In the genomic region with DNA sequence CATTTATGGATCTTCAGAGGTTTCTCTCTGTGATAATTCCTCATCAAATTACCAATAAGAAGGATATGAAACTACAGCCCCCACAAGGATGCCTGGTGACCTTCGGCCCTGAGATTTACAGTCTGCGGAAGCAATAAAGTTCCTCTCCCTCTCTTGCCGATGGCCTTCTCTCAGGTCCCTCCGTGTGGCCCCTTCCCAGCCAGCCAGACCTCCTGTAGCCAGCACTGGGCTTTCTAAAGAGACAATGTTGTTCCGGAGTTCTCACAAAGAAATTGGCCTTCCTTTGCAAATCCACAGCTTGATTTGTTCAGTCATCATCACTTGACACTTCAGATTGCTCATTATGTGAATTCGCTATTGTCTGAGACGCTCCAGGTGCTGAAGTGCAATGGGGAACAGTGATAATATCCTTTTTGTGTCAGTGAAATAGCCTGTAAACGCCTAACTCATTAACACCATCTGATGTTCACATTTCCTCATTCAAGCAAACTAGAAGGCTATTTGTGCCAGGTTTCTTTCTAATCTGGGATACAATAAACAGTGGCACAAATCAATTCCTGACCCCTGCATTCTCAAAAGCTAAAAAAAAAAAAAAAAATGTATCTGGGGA, we compare ENCODE assay signal across 25 cellular contexts. TPM values are rescaled to one million over a fixed set of nuclear protein-coding genes. Genes with fewer than 3 reads are reported as not detected.
DNase-seq lines count a peak whose midpoint lies in the region; ATAC-seq and TF ChIP-seq lines count a peak whose summit lies in the region.
"Had no signal": no experiment of that assay in that cellular context is flagged by ENCODE, and none has a peak within 500 bp of the region (broad histone marks: within the 10 kb centered on the region; RNA-seq: fewer than 3 reads in every experiment).

No MANE protein-coding gene starts in this region.

- no peak overlapping the region for H3K14ac ChIP-seq in neuronal stem cell (ENCODE audit: low read length)

- no peaks in the 10 kb centered on the region for H3K79me2 ChIP-seq in GM23338 (replicated peaks; ENCODE audit: insufficient read depth)

- H3K36me3 ChIP-seq in GM23338 (ENCODE audit: insufficient read depth) = no peaks in the 10 kb centered on the region
- no peaks in the 10 kb centered on the region for H3K36me3 ChIP-seq in neuronal stem cell (replicated peaks in 1 of 2; ENCODE audit: control insufficient read depth in 2 of 2, insufficient read depth in 2 of 2, low read length in 2 of 2)
- H3K36me3 ChIP-seq in sigmoid colon = no peaks in the 10 kb centered on the region
- H3K36me3 ChIP-seq: adrenal gland, cardiac muscle cell, esophagus muscularis mucosa had no signal

- H3K9me2 ChIP-seq in GM23338 (ENCODE audit: insufficient read depth) = no peaks in the 10 kb centered on the region

- no peak overlapping the region for H3K18ac ChIP-seq in neuronal stem cell (ENCODE audit: low read length)

- no peak overlapping the region for H3K4ac ChIP-seq in neuronal stem cell (ENCODE audit: low read length)

- H2AK5ac ChIP-seq in neuronal stem cell (ENCODE audit: low read depth, low read length) = no peak overlapping the region

- H3K36me3 Mint-ChIP-seq in GM23338 (ENCODE audit: low read depth) (no peaks in the 10 kb centered on the region; the same call in 2 of the 3 replicates), WTC11 (peaks cover 6% of the 10 kb centered on the region; the same call in 1 of the 2 replicates)
- no peaks in the 10 kb centered on the region for H3K36me3 Mint-ChIP-seq in stimulated activated effector memory CD8-positive, alpha-beta T cell treated with anti-CD3 and anti-CD28 coated beads, Interleukin-12 subunit alpha, Interleukin-12 subunit beta, amount 100 ng/mL, for 72 hours
- H3K36me3 Mint-ChIP-seq: CD14-positive monocyte had no signal

- peak; percentile 50 for ATAC-seq in GM23338
- ATAC-seq in WTC11 = peak; percentile 50; the same call in 1 of the 2 replicates
- ATAC-seq in stimulated activated effector memory CD8-positive, alpha-beta T cell treated with anti-CD3 and anti-CD28 coated beads, Interleukin-12 subunit alpha, Interleukin-12 subunit beta, amount 100 ng/mL, for 72 hours = no peak
- ATAC-seq: activated CD4-positive, CD25-positive, alpha-beta regulatory T cell treated with anti-CD3 and anti-CD28 coated beads, Interleukin-2, amount 50 U/mL, for 24 hours; left cardiac atrium; T-helper 17 cell had no signal

- H3K79me1 ChIP-seq in neuronal stem cell (ENCODE audit: low read depth, low read length) = no peaks in the 10 kb centered on the region

- H3K9me3 ChIP-seq in neuronal stem cell (replicated peaks in 1 of 2; ENCODE audit: control insufficient read depth in 2 of 2, insufficient read depth in 1 of 2, low read depth in 1 of 2, low read length in 2 of 2) (peaks cover 4 to 32% of the 10 kb centered on the region in 2 donors), sigmoid colon (peaks cover 0 to 4% (median 0%) of the 10 kb centered on the region in 4 donors)
- H3K9me3 ChIP-seq: adrenal gland, esophagus muscularis mucosa had no signal

- WGBS in neuronal stem cell (ENCODE audit: extremely low coverage in 2 of 2, insufficient read length in 2 of 2, insufficient replicate concordance in 1 of 2), 2 donors = no CpG with 5 or more reads among the region's 8 CpGs
- WGBS in lower leg skin, 2 donors = 39 to 49% methylated on average over 8 of the region's 8 CpGs
- WGBS in sigmoid colon, 2 donors = 10 to 33% methylated on average over 8 of the region's 8 CpGs

- H3K4me2 ChIP-seq in GM23338 = no peak overlapping the region
- no peak overlapping the region for H3K4me2 ChIP-seq in neuronal stem cell (ENCODE audit: insufficient read depth, low read length, poor library complexity, severe bottlenecking)

- H3K27me3 Mint-ChIP-seq in GM23338 (ENCODE audit: insufficient read depth, low read depth, poor library complexity) = peaks cover 3% of the 10 kb centered on the region
- no peaks in the 10 kb centered on the region for H3K27me3 Mint-ChIP-seq in WTC11 (ENCODE audit: low read depth)

- CTCF ChIA-PET in WTC11 (lab: Charles Lee) = no interaction called here

- no peak for TF ChIP-seq POLR2A in lower leg skin (IDR thresholded peaks at IDR 0.05)
- TF ChIP-seq POLR2A in sigmoid colon (IDR thresholded peaks at IDR 0.05) = no peak

- H3F3A ChIP-seq in GM23338 (replicated peaks; ENCODE audit: low read depth) = no peaks in the 10 kb centered on the region

- H3K4me3 ChIP-seq in GM23338 (no peak overlapping the region), neuronal stem cell (ENCODE audit: low read length in 2 of 2) (no peak overlapping the region), lower leg skin (ENCODE audit: low read depth, poor library complexity, severe bottlenecking) (no peak overlapping the region), sigmoid colon (no peak overlapping the region)
- H3K4me3 ChIP-seq: adrenal gland, cardiac muscle cell, esophagus muscularis mucosa, GM23248 had no signal

- intact Hi-C loops in lower leg skin (cut with DNase I; ENCODE audit: low total_unique reads) (no loop called here), sigmoid colon (cut with DNase I) (loop anchor here (10.0 kb wide), 1 partner anchor 188 kb away; no protein-coding TSS in a partner anchor)

- H3K9me3 Mint-ChIP-seq in GM23338 = peaks cover 1% of the 10 kb centered on the region; the same call in 1 of the 3 replicates
- H3K9me3 Mint-ChIP-seq in WTC11 = peaks cover 12% of the 10 kb centered on the region
- H3K9me3 Mint-ChIP-seq in stimulated activated effector memory CD8-positive, alpha-beta T cell treated with anti-CD3 and anti-CD28 coated beads, Interleukin-12 subunit alpha, Interleukin-12 subunit beta, amount 100 ng/mL, for 72 hours = peaks cover 13% of the 10 kb centered on the region

- TF ChIP-seq EP300 in sigmoid colon (IDR thresholded peaks at IDR 0.05) = no peak

- H3K4me3 Mint-ChIP-seq in GM23338 (no peak overlapping the region), WTC11 (no peak overlapping the region)
- no peak overlapping the region for H3K4me3 Mint-ChIP-seq in stimulated activated effector memory CD8-positive, alpha-beta T cell treated with anti-CD3 and anti-CD28 coated beads, Interleukin-12 subunit alpha, Interleukin-12 subunit beta, amount 100 ng/mL, for 72 hours
- H3K4me3 Mint-ChIP-seq: CD14-positive monocyte; stimulated activated naive CD8-positive, alpha-beta T cell treated with anti-CD3 and anti-CD28 coated beads, Interleukin-15, Interleukin-2, amounts not matched to agents 100 ng/mL and 50 ng/mL, for 24 hours; T-helper 17 cell had no signal

- no peaks in the 10 kb centered on the region for H3K27me3 ChIP-seq in GM23338 (ENCODE audit: insufficient read depth)
- H3K27me3 ChIP-seq in neuronal stem cell (ENCODE audit: control insufficient read depth in 3 of 3, insufficient read depth in 3 of 3, low read depth in 1 of 3, low read length in 3 of 3) = peaks cover 0 to 7% (median 0%) of the 10 kb centered on the region in 3 experiments
- H3K27me3 ChIP-seq in sigmoid colon = no peaks in the 10 kb centered on the region
- H3K27me3 ChIP-seq: adrenal gland, cardiac muscle cell, esophagus muscularis mucosa had no signal

- H2BK120ac ChIP-seq in neuronal stem cell (ENCODE audit: low read depth, low read length) = no peak overlapping the region

- no peaks in the 10 kb centered on the region for H4K20me1 ChIP-seq in GM23338 (replicated peaks; ENCODE audit: insufficient read depth)

- DNase-seq in GM23338 (ENCODE audit: low spot score) = no peak
- DNase-seq in NCI-H2081 (lab: John Stamatoyannopoulos, UW) = peak; percentile 84 to 98
- DNase-seq in WTC11 (ENCODE audit: low spot score) = no peak
- peak; percentile 62 for DNase-seq in neuronal stem cell (ENCODE audit: low spot score)
- DNase-seq in stimulated activated effector memory CD8-positive, alpha-beta T cell treated with anti-CD3 and anti-CD28 coated beads, Interleukin-12 subunit alpha, Interleukin-12 subunit beta, amount 100 ng/mL, for 72 hours (ENCODE audit: low spot score in 2 of 2) = no peak
- DNase-seq in lower leg skin (ENCODE audit: low spot score in 2 of 2) = no peak
- DNase-seq in NCI-H2029 (lab: John Stamatoyannopoulos, UW) = no peak
- DNase-seq in sigmoid colon = no peak
- DNase-seq: ACHN; activated effector memory CD4-positive, alpha-beta T cell treated with Interleukin-2 at 50 U/mL for 16 hours; adrenal gland; GM23248; KBM-7; left cardiac atrium; SIG-M5; stimulated activated CD4-positive, alpha-beta T cell treated with anti-CD3 and anti-CD28 coated beads, Interleukin-1b, Interleukin-23, amount 100 ng/mL, for 48 hours; T-helper 17 cell; trophoblast cell had no signal

- H3K27ac Mint-ChIP-seq in GM23338 (no peak overlapping the region), WTC11 (no peak overlapping the region)
- H3K27ac Mint-ChIP-seq in stimulated activated effector memory CD8-positive, alpha-beta T cell treated with anti-CD3 and anti-CD28 coated beads, Interleukin-12 subunit alpha, Interleukin-12 subunit beta, amount 100 ng/mL, for 72 hours = no peak overlapping the region
- H3K27ac Mint-ChIP-seq: CD14-positive monocyte; stimulated activated naive CD8-positive, alpha-beta T cell treated with anti-CD3 and anti-CD28 coated beads, Interleukin-15, Interleukin-2, amounts not matched to agents 100 ng/mL and 50 ng/mL, for 24 hours; T-helper 17 cell had no signal

- H4K91ac ChIP-seq in neuronal stem cell (ENCODE audit: low read depth, low read length, poor library complexity) = no peak overlapping the region

- TF ChIP-seq CTCF in GM23338 (conservative IDR thresholded peaks at IDR 0.05; ENCODE audit: low read depth in 2 of 2) (no peak), WTC11 (IDR thresholded peaks at IDR 0.05) (no peak), lower leg skin (IDR thresholded peaks at IDR 0.05) (no peak), sigmoid colon (IDR thresholded peaks at IDR 0.05) (no peak)

- POLR2A ChIA-PET in WTC11 (lab: Charles Lee) = no interaction called here

- H3K4me1 Mint-ChIP-seq in GM23338 (peaks cover 2% of the 10 kb centered on the region; the same call in 1 of the 3 replicates), WTC11 (0 out of 2 replicates have a peak, but pooled peaks cover 4% of the 10 kb centered on the region)
- no peaks in the 10 kb centered on the region for H3K4me1 Mint-ChIP-seq in stimulated activated effector memory CD8-positive, alpha-beta T cell treated with anti-CD3 and anti-CD28 coated beads, Interleukin-12 subunit alpha, Interleukin-12 subunit beta, amount 100 ng/mL, for 72 hours
- H3K4me1 Mint-ChIP-seq: CD14-positive monocyte, T-helper 17 cell had no signal

- H2BK5ac ChIP-seq in neuronal stem cell (ENCODE audit: low read length) = no peak overlapping the region

- H2BK12ac ChIP-seq in neuronal stem cell (ENCODE audit: low read length) = no peak overlapping the region

- H2BK15ac ChIP-seq in neuronal stem cell (ENCODE audit: low read length) = no peak overlapping the region

- no peak overlapping the region for H3K23ac ChIP-seq in neuronal stem cell (ENCODE audit: low read depth, low read length, poor library complexity)

- H2AFZ ChIP-seq in GM23338 (no peak overlapping the region), neuronal stem cell (ENCODE audit: low read length) (peak overlapping the region; percentile 60)
- H2AFZ ChIP-seq: GM23248 had no signal

- H3K9ac ChIP-seq in neuronal stem cell (ENCODE audit: low read depth, low read length, poor library complexity) = no peak overlapping the region
- H3K9ac ChIP-seq: GM23248 had no signal

- no peak overlapping the region for H4K8ac ChIP-seq in neuronal stem cell (ENCODE audit: low read depth, low read length)

- H3K4me1 ChIP-seq in GM23338 (ENCODE audit: insufficient read depth) (no peaks in the 10 kb centered on the region), neuronal stem cell (ENCODE audit: control insufficient read depth in 2 of 2, insufficient read depth in 1 of 2, low read depth in 1 of 2, low read length in 2 of 2) (peaks cover 10 to 11% of the 10 kb centered on the region in 2 donors), sigmoid colon (no peaks in the 10 kb centered on the region)
- H3K4me1 ChIP-seq: adrenal gland, esophagus muscularis mucosa had no signal

- H3K27ac ChIP-seq in GM23338 (ENCODE audit: low read depth) (no peak overlapping the region), neuronal stem cell (replicated peaks; ENCODE audit: low read length) (peak overlapping the region; percentile 83), sigmoid colon (no peak overlapping the region)
- H3K27ac ChIP-seq: adrenal gland, cardiac muscle cell, esophagus muscularis mucosa, GM23248 had no signal

RNA-seq across cellular contexts. Expression of gene GPHB5, which starts 43.7 kb away (rescaled TPM):
- not detected in 2 replicates for total RNA-seq in GM23338 (2014; rRNA removed; shearing (Covaris generic))
- polyA plus RNA-seq in GM23338 (2016; fragmentation: Nextera tagmentation; extraction: Ambion mirVana) (not detected in 2 replicates), sigmoid colon (not detected)
- total RNA-seq in WTC11 (2021) (not detected in 3 replicates), lower leg skin (not detected), sigmoid colon (not detected)
- not detected for polyA plus RNA-seq in neuronal stem cell (2013, experiment 1 of 2)
- polyA plus RNA-seq in neuronal stem cell (2013, experiment 2 of 2) = not detected
- total RNA-seq: adrenal gland, cardiac muscle cell, esophagus muscularis mucosa, GM23248, left cardiac atrium, NCI-H460, omental fat pad, T-helper 17 cell had no signal
- polyA plus RNA-seq: adrenal gland, cardiac muscle cell, CD14-positive monocyte, GM23248 had no signal

Comparison
In these comparisons a context has a peak if more than half of its experiments do, and no peak if none do; other contexts are left out.
1. DNase-seq: peak in NCI-H2081 (2 of 2) and neuronal stem cell (single experiment); none in GM23338 (single experiment), WTC11 (single experiment), stimulated activated effector memory CD8-positive, alpha-beta T cell treated with anti-CD3 and anti-CD28 coated beads, Interleukin-12 subunit alpha, Interleukin-12 subunit beta, amount 100 ng/mL, for 72 hours (0 of 2), lower leg skin (0 of 2), NCI-H2029 (single experiment) and sigmoid colon (single experiment).